In genomic region chr14:30193791-30194407, GRCh38 we compare ENCODE assay signal across 12 cellular contexts.
A peak's percentile ranks its signal among the peaks of the same experiment; 100 is the strongest.
DNase-seq lines count a peak whose midpoint lies in the region; FAIRE-seq and TF ChIP-seq lines count a peak whose summit lies in the region.
"Had no signal": no experiment of that assay in that cellular context is flagged by ENCODE, and none has a peak within 500 bp of the region (broad histone marks: within the 10 kb centered on the region; RNA-seq: fewer than 3 reads in every experiment).

No MANE protein-coding gene starts in this region.

- H3K27me3 ChIP-seq in skeletal muscle tissue (ENCODE audit: control insufficient read depth in 3 of 3, insufficient read depth in 3 of 3, low read length in 3 of 3) (no peaks in the 10 kb centered on the region), neural progenitor cell (no peaks in the 10 kb centered on the region)

- H3K4me1 Mint-ChIP-seq in progenitor cell of endocrine pancreas (ENCODE audit: low read depth), result no peaks in the 10 kb centered on the region
- H3K4me1 Mint-ChIP-seq in neural progenitor cell, result peaks cover 10% of the 10 kb centered on the region

- peaks cover 0 to 3% (median 2%) of the 10 kb centered on the region in 3 donors for H3K4me1 ChIP-seq in skeletal muscle tissue (ENCODE audit: control insufficient read depth in 3 of 3, insufficient read depth in 3 of 3, low read length in 3 of 3)
- H3K4me1 ChIP-seq in kidney (ENCODE audit: control insufficient read depth in 1 of 2, insufficient read depth in 1 of 2, low read depth in 1 of 2, low read length in 2 of 2), result peaks cover 0 to 4% of the 10 kb centered on the region in 2 donors
- no peaks in the 10 kb centered on the region for H3K4me1 ChIP-seq in neural progenitor cell
- no peaks in the 10 kb centered on the region for H3K4me1 ChIP-seq in OCI-LY7 (ENCODE audit: insufficient read depth, low read length, poor library complexity, severe bottlenecking)

- H3K9me3 Mint-ChIP-seq in progenitor cell of endocrine pancreas (ENCODE audit: low read depth) (no peaks in the 10 kb centered on the region), neural progenitor cell (no peaks in the 10 kb centered on the region)

- H3K4me3 Mint-ChIP-seq in progenitor cell of endocrine pancreas (ENCODE audit: low read depth), result no peak overlapping the region
- no peak overlapping the region for H3K4me3 Mint-ChIP-seq in neural progenitor cell

- no peaks in the 10 kb centered on the region for H3K9me2 ChIP-seq in OCI-LY7 (ENCODE audit: insufficient read depth, low read length)

- TF ChIP-seq CTCF in WI38 (IDR thresholded peaks at IDR 0.05; ENCODE audit: low read depth, low read length) (no peak), fibroblast of villous mesenchyme (IDR thresholded peaks at IDR 0.05; ENCODE audit: insufficient read depth, low read depth, low read length) (no peak), progenitor cell of endocrine pancreas (IDR thresholded peaks at IDR 0.05; ENCODE audit: unreplicated experiment) (no peak), kidney (IDR thresholded peaks at IDR 0.05; ENCODE audit: borderline replicate concordance, extremely low read depth, insufficient read depth) (no peak), neural progenitor cell (IDR thresholded peaks at IDR 0.05) (no peak), OCI-LY7 (conservative IDR thresholded peaks at IDR 0.05; ENCODE audit: low read length) (no peak)

- H3K27me3 Mint-ChIP-seq in progenitor cell of endocrine pancreas (no peaks in the 10 kb centered on the region), neural progenitor cell (ENCODE audit: insufficient read depth, low read depth) (no peaks in the 10 kb centered on the region)

- H3K9me3 ChIP-seq in skeletal muscle tissue (ENCODE audit: control insufficient read depth in 3 of 3, low read length in 3 of 3) (no peaks in the 10 kb centered on the region), kidney (ENCODE audit: control insufficient read depth in 1 of 2, low read length in 2 of 2) (no peaks in the 10 kb centered on the region), neural progenitor cell (ENCODE audit: low read depth) (no peaks in the 10 kb centered on the region), OCI-LY7 (ENCODE audit: low read length) (no peaks in the 10 kb centered on the region)

- H4K20me1 ChIP-seq in neural progenitor cell (ENCODE audit: low read depth) (no peaks in the 10 kb centered on the region), OCI-LY7 (ENCODE audit: insufficient read depth, low read length) (no peaks in the 10 kb centered on the region)

- no peak overlapping the region for H3K9ac ChIP-seq in skeletal muscle tissue (ENCODE audit: low read depth in 1 of 3, low read length in 3 of 3)
- H3K9ac ChIP-seq in kidney (ENCODE audit: low read length in 2 of 2), result peak overlapping the region in 1 of 2 donors; percentile 14
- no peak overlapping the region for H3K9ac ChIP-seq in neural progenitor cell

- BruUV-seq in OCI-LY7 (replicated peaks; lab: Mats Ljungman, UMichigan), result no TSS peak

- H3K36me3 ChIP-seq in skeletal muscle tissue (ENCODE audit: control insufficient read depth in 3 of 3, insufficient read depth in 3 of 3, low read length in 3 of 3), result no peaks in the 10 kb centered on the region
- no peaks in the 10 kb centered on the region for H3K36me3 ChIP-seq in kidney (ENCODE audit: control insufficient read depth in 1 of 2, insufficient read depth in 2 of 2, low read length in 2 of 2)
- H3K36me3 ChIP-seq in neural progenitor cell, result no peaks in the 10 kb centered on the region
- no peaks in the 10 kb centered on the region for H3K36me3 ChIP-seq in OCI-LY7 (ENCODE audit: insufficient read depth, low read length)

- intact Hi-C loops in kidney (cut with DNase I) (no loop called here), OCI-LY7 (cut with micrococcal nuclease; ENCODE audit: unreplicated experiment) (no loop called here)

- FAIRE-seq in kidney (lab: Jason Lieb, UNC), result no peak
- FAIRE-seq: GM12878 had no signal

- no peaks in the 10 kb centered on the region for H3K36me3 Mint-ChIP-seq in progenitor cell of endocrine pancreas (ENCODE audit: insufficient read depth)
- H3K36me3 Mint-ChIP-seq in neural progenitor cell, result no peaks in the 10 kb centered on the region

- H3F3A ChIP-seq in neural progenitor cell (ENCODE audit: low read depth), result no peaks in the 10 kb centered on the region

- POLR2A ChIA-PET in OCI-LY7 (lab: Charles Lee), result no interaction called here

- peak overlapping the region; percentile 11; the same call in 1 of the 2 replicates for H3K4me3 ChIP-seq in WI38 (ENCODE audit: low read depth, low read length)
- no peak overlapping the region for H3K4me3 ChIP-seq in fibroblast of villous mesenchyme (ENCODE audit: low read depth, low read length)
- no peak overlapping the region for H3K4me3 ChIP-seq in skeletal muscle tissue (ENCODE audit: low read length in 3 of 3)
- H3K4me3 ChIP-seq in kidney (ENCODE audit: low read length in 2 of 2), result no peak overlapping the region
- no peak overlapping the region for H3K4me3 ChIP-seq in neural progenitor cell
- H3K4me3 ChIP-seq in OCI-LY7 (ENCODE audit: low read depth, low read length, poor library complexity, severe bottlenecking), result no peak overlapping the region
- H3K4me3 ChIP-seq: GM12878 had no signal

- H2AFZ ChIP-seq in neural progenitor cell (replicated peaks), result no peak overlapping the region
- H2AFZ ChIP-seq in OCI-LY7 (ENCODE audit: low read length), result no peak overlapping the region

- H3K79me2 ChIP-seq in neural progenitor cell (ENCODE audit: low read depth) (no peaks in the 10 kb centered on the region), OCI-LY7 (ENCODE audit: insufficient read depth, low read depth, low read length) (no peaks in the 10 kb centered on the region)

- H3K4me2 ChIP-seq in neural progenitor cell (no peak overlapping the region), OCI-LY7 (ENCODE audit: low read length) (no peak overlapping the region)

- H3K27ac ChIP-seq in skeletal muscle tissue (ENCODE audit: low read depth, low read length), result peak overlapping the region; percentile 16
- H3K27ac ChIP-seq in kidney (ENCODE audit: low read depth in 2 of 2, low read length in 2 of 2), result peak overlapping the region in 1 of 2 donors; percentile 21
- H3K27ac ChIP-seq in neural progenitor cell, result no peak overlapping the region
- no peak overlapping the region for H3K27ac ChIP-seq in OCI-LY7 (ENCODE audit: low read depth, low read length, poor library complexity, severe bottlenecking)

- H3K27ac Mint-ChIP-seq in progenitor cell of endocrine pancreas, result no peak overlapping the region
- H3K27ac Mint-ChIP-seq in neural progenitor cell, result no peak overlapping the region

- CTCF ChIA-PET in OCI-LY7 (lab: Charles Lee; ENCODE audit: unreplicated experiment), result no interaction called here

- peak; percentile 87 for DNase-seq in ELR (ENCODE audit: low read depth)
- DNase-seq in fibroblast of villous mesenchyme (ENCODE audit: low read depth), result peak; percentile 77
- DNase-seq in progenitor cell of endocrine pancreas (ENCODE audit: low spot score, unreplicated experiment), result no peak
- no peak for DNase-seq in kidney
- DNase-seq in neural progenitor cell (ENCODE audit: low spot score), result no peak
- no peak for DNase-seq in OCI-LY7 (ENCODE audit: low spot score)
- DNase-seq: activated CD4-positive, CD25-positive, alpha-beta regulatory T cell treated with anti-CD3 and anti-CD28 coated beads, Interleukin-2, amount 50 U/mL, for 72 hours; caudate nucleus; islet precursor cell had no signal

Comparison
In these comparisons a context has a peak if more than half of its experiments do, and no peak if none do; other contexts are left out.
1. DNase-seq: peak in ELR (single experiment) and fibroblast of villous mesenchyme (single experiment); none in progenitor cell of endocrine pancreas (single experiment), kidney (single experiment), neural progenitor cell (single experiment) and OCI-LY7 (single experiment).